In the genomic region with DNA sequence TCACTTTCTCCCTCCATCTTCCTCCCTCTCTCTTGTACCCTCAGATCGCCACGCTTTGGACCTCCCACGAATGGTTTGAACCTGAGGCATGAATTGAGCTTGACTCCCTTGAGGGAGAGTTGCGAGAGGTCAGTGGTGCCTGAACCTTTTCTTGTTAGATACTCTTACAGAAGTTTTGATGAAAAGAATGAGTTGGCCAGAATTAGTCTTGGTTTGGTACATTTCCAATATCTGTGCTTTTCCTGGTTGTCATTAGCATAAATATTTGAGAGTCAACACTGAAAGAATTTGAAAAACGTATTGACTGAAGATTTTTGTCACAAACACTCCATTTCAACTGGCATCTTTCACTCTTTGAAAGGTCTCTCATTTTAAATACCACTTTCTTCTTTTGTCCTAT, we compare ENCODE assay signal across 13 cellular contexts.
DNase-seq lines count a peak whose midpoint lies in the region; ATAC-seq, FAIRE-seq and TF ChIP-seq lines count a peak whose summit lies in the region.
"Had no signal": no experiment of that assay in that cellular context is flagged by ENCODE, and none has a peak within 500 bp of the region (broad histone marks: within the 10 kb centered on the region; RNA-seq: fewer than 3 reads in every experiment).

No MANE protein-coding gene starts in this region.

- H3K36me3 Mint-ChIP-seq in activated B cell treated with CpG ODN at 0.5 μM for 24 hours (ENCODE audit: low read depth): no peaks in the 10 kb centered on the region
- H3K36me3 Mint-ChIP-seq in GM23338 (ENCODE audit: low read depth): no peaks in the 10 kb centered on the region; the same call in 2 of the 3 replicates

- H3K9me3 Mint-ChIP-seq in activated B cell treated with CpG ODN at 0.5 μM for 24 hours: no peaks in the 10 kb centered on the region
- no peaks in the 10 kb centered on the region for H3K9me3 Mint-ChIP-seq in GM23338

- no peaks in the 10 kb centered on the region for H3F3A ChIP-seq in GM23338 (replicated peaks; ENCODE audit: low read depth)

- DNase-seq in AG08396 (ENCODE audit: low spot score) (peak; percentile 11), GM19239 (ENCODE audit: insufficient read length, low spot score) (no peak), activated B cell treated with CpG ODN at 0.5 μM for 24 hours (no peak), fibroblast of peridontal ligament (ENCODE audit: extremely low read depth) (peak; percentile 73), left colon (no peak), GM23338 (ENCODE audit: low spot score) (no peak), middle frontal gyrus (ENCODE audit: extremely low spot score, low spot score) (no peak)
- DNase-seq: erythroblast; NCI-H1694 treated with DMSO at 0.1 percent for 48 hours; NK-92 treated with Interleukin-12 subunit alpha and Interleukin-12 subunit beta, amount 100 ng/mL, for 24 hours; retina had no signal

- no peak overlapping the region for H3K27ac ChIP-seq in GM23338 (ENCODE audit: low read depth)

- no peak overlapping the region for H3K4me2 ChIP-seq in GM23338

- H3K27ac Mint-ChIP-seq in activated B cell treated with CpG ODN at 0.5 μM for 24 hours (peak overlapping the region; percentile 37), GM23338 (no peak overlapping the region)

- H3K4me1 Mint-ChIP-seq in activated B cell treated with CpG ODN at 0.5 μM for 24 hours: peaks cover 40% of the 10 kb centered on the region
- no peaks in the 10 kb centered on the region for H3K4me1 Mint-ChIP-seq in GM23338

- POLR2A ChIA-PET in activated B cell treated with CpG ODN at 0.5 μM for 24 hours (lab: Charles Lee): interaction anchor here (1.5 kb wide), 1 partner anchor 49 kb away, joined by 4 read pairs; no protein-coding TSS in a partner anchor

- FAIRE-seq in GM19239 (lab: Jason Lieb, UNC): peak; percentile 44
- FAIRE-seq: H54 had no signal

- no peaks in the 10 kb centered on the region for H3K79me2 ChIP-seq in GM23338 (replicated peaks; ENCODE audit: insufficient read depth)

- no peak overlapping the region for H2AFZ ChIP-seq in GM23338

- no peaks in the 10 kb centered on the region for H3K27me3 ChIP-seq in GM23338 (ENCODE audit: insufficient read depth)

- CTCF ChIA-PET in activated B cell treated with CpG ODN at 0.5 μM for 24 hours (lab: Charles Lee): no interaction called here

- H3K4me3 Mint-ChIP-seq in activated B cell treated with CpG ODN at 0.5 μM for 24 hours (no peak overlapping the region), GM23338 (no peak overlapping the region)

- no peaks in the 10 kb centered on the region for H3K36me3 ChIP-seq in GM23338 (ENCODE audit: insufficient read depth)

- H3K27me3 Mint-ChIP-seq in activated B cell treated with CpG ODN at 0.5 μM for 24 hours: no peaks in the 10 kb centered on the region
- peaks cover 3% of the 10 kb centered on the region for H3K27me3 Mint-ChIP-seq in GM23338 (ENCODE audit: insufficient read depth, low read depth, poor library complexity)

- no peaks in the 10 kb centered on the region for H4K20me1 ChIP-seq in GM23338 (replicated peaks; ENCODE audit: insufficient read depth)

- intact Hi-C loops in activated B cell treated with CpG ODN at 0.5 μM for 24 hours (cut with micrococcal nuclease) (loop anchor here (10.0 kb wide), 1 partner anchor 86 kb away; no protein-coding TSS in a partner anchor), left colon (cut with DNase I, micrococcal nuclease) (no loop called here)

- H3K4me3 ChIP-seq in GM23338: no peak overlapping the region

- TF ChIP-seq CTCF in activated B cell treated with CpG ODN at 0.5 μM for 24 hours (IDR thresholded peaks at IDR 0.05): no peak
- no peak for TF ChIP-seq CTCF in GM23338 (conservative IDR thresholded peaks at IDR 0.05; ENCODE audit: low read depth in 2 of 2)

- H3K9me2 ChIP-seq in GM23338 (ENCODE audit: insufficient read depth): no peaks in the 10 kb centered on the region

- no peaks in the 10 kb centered on the region for H3K4me1 ChIP-seq in GM23338 (ENCODE audit: insufficient read depth)

- ATAC-seq in activated B cell treated with CpG ODN at 0.5 μM for 24 hours (ENCODE audit: low read depth): no peak
- no peak for ATAC-seq in left colon
- ATAC-seq in GM23338: no peak
- ATAC-seq in GM18867 (IDR thresholded peaks at IDR 0.05; ENCODE audit: unreplicated experiment): no peak

TF ChIP-seq in GM23338, 12 proteins besides CTCF, POLR2A, EP300 and RAD21 (continues in another document):
- TF ChIP-seq NANOG (IDR thresholded peaks at IDR 0.05; ENCODE audit: borderline replicate concordance) (no peak), EZH2 (IDR thresholded peaks at IDR 0.05; ENCODE audit: low read depth, unreplicated experiment) (no peak), STAT1 (IDR thresholded peaks at IDR 0.05; ENCODE audit: unreplicated experiment) (no peak), CREB1 (CRISPR knock-in tag; IDR thresholded peaks at IDR 0.05; ENCODE audit: low read depth) (no peak), ZNF114 (CRISPR knock-in tag; IDR thresholded peaks at IDR 0.05) (no peak), JUNB (IDR thresholded peaks at IDR 0.05; ENCODE audit: unreplicated experiment) (no peak), ZNF331 (CRISPR knock-in tag; IDR thresholded peaks at IDR 0.05; ENCODE audit: low read depth) (no peak)
- TF ChIP-seq, protein P1, sequence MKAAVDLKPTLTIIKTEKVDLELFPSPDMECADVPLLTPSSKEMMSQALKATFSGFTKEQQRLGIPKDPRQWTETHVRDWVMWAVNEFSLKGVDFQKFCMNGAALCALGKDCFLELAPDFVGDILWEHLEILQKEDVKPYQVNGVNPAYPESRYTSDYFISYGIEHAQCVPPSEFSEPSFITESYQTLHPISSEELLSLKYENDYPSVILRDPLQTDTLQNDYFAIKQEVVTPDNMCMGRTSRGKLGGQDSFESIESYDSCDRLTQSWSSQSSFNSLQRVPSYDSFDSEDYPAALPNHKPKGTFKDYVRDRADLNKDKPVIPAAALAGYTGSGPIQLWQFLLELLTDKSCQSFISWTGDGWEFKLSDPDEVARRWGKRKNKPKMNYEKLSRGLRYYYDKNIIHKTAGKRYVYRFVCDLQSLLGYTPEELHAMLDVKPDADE (IDR thresholded peaks at IDR 0.05): no peak
- TF ChIP-seq, protein P2, sequence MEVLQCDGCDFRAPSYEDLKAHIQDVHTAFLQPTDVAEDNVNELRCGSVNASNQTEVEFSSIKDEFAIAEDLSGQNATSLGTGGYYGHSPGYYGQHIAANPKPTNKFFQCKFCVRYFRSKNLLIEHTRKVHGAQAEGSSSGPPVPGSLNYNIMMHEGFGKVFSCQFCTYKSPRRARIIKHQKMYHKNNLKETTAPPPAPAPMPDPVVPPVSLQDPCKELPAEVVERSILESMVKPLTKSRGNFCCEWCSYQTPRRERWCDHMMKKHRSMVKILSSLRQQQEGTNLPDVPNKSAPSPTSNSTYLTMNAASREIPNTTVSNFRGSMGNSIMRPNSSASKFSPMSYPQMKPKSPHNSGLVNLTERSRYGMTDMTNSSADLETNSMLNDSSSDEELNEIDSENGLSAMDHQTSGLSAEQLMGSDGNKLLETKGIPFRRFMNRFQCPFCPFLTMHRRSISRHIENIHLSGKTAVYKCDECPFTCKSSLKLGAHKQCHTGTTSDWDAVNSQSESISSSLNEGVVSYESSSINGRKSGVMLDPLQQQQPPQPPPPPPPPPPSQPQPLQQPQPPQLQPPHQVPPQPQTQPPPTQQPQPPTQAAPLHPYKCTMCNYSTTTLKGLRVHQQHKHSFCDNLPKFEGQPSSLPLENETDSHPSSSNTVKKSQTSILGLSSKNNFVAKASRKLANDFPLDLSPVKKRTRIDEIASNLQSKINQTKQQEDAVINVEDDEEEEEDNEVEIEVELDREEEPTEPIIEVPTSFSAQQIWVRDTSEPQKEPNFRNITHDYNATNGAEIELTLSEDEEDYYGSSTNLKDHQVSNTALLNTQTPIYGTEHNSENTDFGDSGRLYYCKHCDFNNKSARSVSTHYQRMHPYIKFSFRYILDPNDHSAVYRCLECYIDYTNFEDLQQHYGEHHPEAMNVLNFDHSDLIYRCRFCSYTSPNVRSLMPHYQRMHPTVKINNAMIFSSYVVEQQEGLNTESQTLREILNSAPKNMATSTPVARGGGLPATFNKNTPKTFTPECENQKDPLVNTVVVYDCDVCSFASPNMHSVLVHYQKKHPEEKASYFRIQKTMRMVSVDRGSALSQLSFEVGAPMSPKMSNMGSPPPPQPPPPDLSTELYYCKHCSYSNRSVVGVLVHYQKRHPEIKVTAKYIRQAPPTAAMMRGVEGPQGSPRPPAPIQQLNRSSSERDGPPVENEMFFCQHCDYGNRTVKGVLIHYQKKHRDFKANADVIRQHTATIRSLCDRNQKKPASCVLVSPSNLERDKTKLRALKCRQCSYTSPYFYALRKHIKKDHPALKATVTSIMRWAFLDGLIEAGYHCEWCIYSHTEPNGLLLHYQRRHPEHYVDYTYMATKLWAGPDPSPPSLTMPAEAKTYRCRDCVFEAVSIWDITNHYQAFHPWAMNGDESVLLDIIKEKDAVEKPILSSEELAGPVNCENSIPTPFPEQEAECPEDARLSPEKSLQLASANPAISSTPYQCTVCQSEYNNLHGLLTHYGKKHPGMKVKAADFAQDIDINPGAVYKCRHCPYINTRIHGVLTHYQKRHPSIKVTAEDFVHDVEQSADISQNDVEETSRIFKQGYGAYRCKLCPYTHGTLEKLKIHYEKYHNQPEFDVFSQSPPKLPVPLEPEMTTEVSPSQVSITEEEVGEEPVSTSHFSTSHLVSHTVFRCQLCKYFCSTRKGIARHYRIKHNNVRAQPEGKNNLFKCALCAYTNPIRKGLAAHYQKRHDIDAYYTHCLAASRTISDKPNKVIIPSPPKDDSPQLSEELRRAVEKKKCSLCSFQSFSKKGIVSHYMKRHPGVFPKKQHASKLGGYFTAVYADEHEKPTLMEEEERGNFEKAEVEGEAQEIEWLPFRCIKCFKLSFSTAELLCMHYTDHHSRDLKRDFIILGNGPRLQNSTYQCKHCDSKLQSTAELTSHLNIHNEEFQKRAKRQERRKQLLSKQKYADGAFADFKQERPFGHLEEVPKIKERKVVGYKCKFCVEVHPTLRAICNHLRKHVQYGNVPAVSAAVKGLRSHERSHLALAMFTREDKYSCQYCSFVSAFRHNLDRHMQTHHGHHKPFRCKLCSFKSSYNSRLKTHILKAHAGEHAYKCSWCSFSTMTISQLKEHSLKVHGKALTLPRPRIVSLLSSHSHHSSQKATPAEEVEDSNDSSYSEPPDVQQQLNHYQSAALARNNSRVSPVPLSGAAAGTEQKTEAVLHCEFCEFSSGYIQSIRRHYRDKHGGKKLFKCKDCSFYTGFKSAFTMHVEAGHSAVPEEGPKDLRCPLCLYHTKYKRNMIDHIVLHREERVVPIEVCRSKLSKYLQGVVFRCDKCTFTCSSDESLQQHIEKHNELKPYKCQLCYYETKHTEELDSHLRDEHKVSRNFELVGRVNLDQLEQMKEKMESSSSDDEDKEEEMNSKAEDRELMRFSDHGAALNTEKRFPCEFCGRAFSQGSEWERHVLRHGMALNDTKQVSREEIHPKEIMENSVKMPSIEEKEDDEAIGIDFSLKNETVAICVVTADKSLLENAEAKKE (CRISPR knock-in tag; IDR thresholded peaks at IDR 0.05): no peak

Comparison
In these comparisons a context has a peak if more than half of its experiments do, and no peak if none do; other contexts are left out.
1. DNase-seq: peak in AG08396 (single experiment) and fibroblast of peridontal ligament (single experiment); none in GM19239 (single experiment), activated B cell treated with CpG ODN at 0.5 μM for 24 hours (single experiment), left colon (0 of 2), GM23338 (single experiment) and middle frontal gyrus (single experiment).